8 cellular contexts compared by ENCODE assay signal in genomic region chr18:5058768-5059539, GRCh38.
DNase-seq lines count a peak whose midpoint lies in the region; ATAC-seq and TF ChIP-seq lines count a peak whose summit lies in the region.

No MANE protein-coding gene starts in this region.

- H3K27ac Mint-ChIP-seq in immature natural killer cell, result peak overlapping the region in 5 of 6 donors; percentile 47 to 95 (median 76)

- H3K27me3 ChIP-seq in WERI-Rb-1 (ENCODE audit: insufficient read depth, low read depth, severe bottlenecking), result peaks cover 2% of the 10 kb centered on the region

- H3K4me3 Mint-ChIP-seq in immature natural killer cell, result peak overlapping the region; percentile 47 to 79 (median 71)

- no peak overlapping the region for H3K4me3 ChIP-seq in WERI-Rb-1 (ENCODE audit: low read depth, low read length)

- peaks cover 22 to 32% of the 10 kb centered on the region in 2 donors for H3K4me1 Mint-ChIP-seq in immature natural killer cell

- no peaks in the 10 kb centered on the region for H3K36me3 Mint-ChIP-seq in immature natural killer cell

- DNase-seq in G401 (ENCODE audit: low spot score), result peak; percentile 75
- peak; percentile 35 for DNase-seq in UCSD-AML1 (lab: John Stamatoyannopoulos, UW; ENCODE audit: unreplicated experiment)
- peak; percentile 32 to 44 (median 40) for DNase-seq in immature natural killer cell
- DNase-seq in NCI-H1105 (lab: John Stamatoyannopoulos, UW), result no peak
- no peak for DNase-seq in WERI-Rb-1
- no peak for DNase-seq in NCI-H345 (lab: John Stamatoyannopoulos, UW)
- DNase-seq in superior temporal gyrus (ENCODE audit: extremely low spot score), result no peak

- H3K27ac ChIP-seq in WERI-Rb-1, result no peak overlapping the region

- H3K36me3 ChIP-seq in WERI-Rb-1, result no peaks in the 10 kb centered on the region

- no peaks in the 10 kb centered on the region for H3K9me3 ChIP-seq in WERI-Rb-1 (ENCODE audit: severe bottlenecking)

- peaks cover 0 to 5% (median 3%) of the 10 kb centered on the region in 3 donors for H3K27me3 Mint-ChIP-seq in immature natural killer cell (ENCODE audit: low read depth in 3 of 3)

- in situ Hi-C loops in G401 (cut with HindIII; ENCODE audit: low sequenced_read_pairs), result no loop called here

- ATAC-seq in HG02763 (IDR thresholded peaks at IDR 0.05; ENCODE audit: unreplicated experiment), result peak; percentile 46

- TF ChIP-seq CTCF in WERI-Rb-1 (IDR thresholded peaks at IDR 0.05; ENCODE audit: low read depth, low read length), result no peak

- no peaks in the 10 kb centered on the region for H3K9me3 Mint-ChIP-seq in immature natural killer cell

Comparison
In these comparisons a context has a peak if more than half of its experiments do, and no peak if none do; other contexts are left out.
1. DNase-seq: peak in G401 (single experiment), UCSD-AML1 (single experiment) and immature natural killer cell (3 of 3); none in NCI-H1105 (single experiment), WERI-Rb-1 (single experiment), NCI-H345 (single experiment) and superior temporal gyrus (single experiment).